Comparison of ENCODE assay signal across 9 cellular contexts in the genomic region with DNA sequence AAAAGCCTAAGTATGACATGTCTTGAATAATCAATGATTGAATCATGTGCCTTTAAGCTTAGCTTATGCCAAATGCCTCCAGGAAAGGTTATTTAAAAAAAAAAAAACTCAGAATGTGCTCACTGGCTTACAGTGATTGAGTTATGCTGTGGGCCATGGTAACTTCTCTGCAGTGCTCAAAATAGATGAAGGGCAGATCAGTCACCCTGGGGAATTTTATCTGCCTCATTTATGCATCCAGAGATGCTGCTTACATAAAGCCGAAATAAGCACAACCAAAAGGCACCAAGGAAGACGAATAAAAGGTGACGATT.
DNase-seq lines count a peak whose midpoint lies in the region; ATAC-seq and TF ChIP-seq lines count a peak whose summit lies in the region.
"Had no signal": no experiment of that assay in that cellular context is flagged by ENCODE, and none has a peak within 500 bp of the region (broad histone marks: within the 10 kb centered on the region; RNA-seq: fewer than 3 reads in every experiment).

No MANE protein-coding gene starts in this region.

- no peak for TF ChIP-seq CTCF in GM10266 (IDR thresholded peaks at IDR 0.05; ENCODE audit: control insufficient read depth, insufficient read depth, low read depth, missing control alignments)
- no peak for TF ChIP-seq CTCF in IMR-90 (conservative IDR thresholded peaks at IDR 0.05; ENCODE audit: low read depth, low read length)
- TF ChIP-seq CTCF in colonic mucosa (IDR thresholded peaks at IDR 0.05) = no peak
- TF ChIP-seq CTCF in glutamatergic neuron (IDR thresholded peaks at IDR 0.05; ENCODE audit: partially characterized antibody, unreplicated experiment) = no peak

- no peaks in the 10 kb centered on the region for H3K27me3 ChIP-seq in IMR-90 (ENCODE audit: control insufficient read depth, insufficient read depth, low read length)
- no peaks in the 10 kb centered on the region for H3K27me3 ChIP-seq in colonic mucosa
- no peaks in the 10 kb centered on the region for H3K27me3 ChIP-seq in skeletal muscle tissue (ENCODE audit: control insufficient read depth in 3 of 3, insufficient read depth in 3 of 3, low read length in 3 of 3)

- no peak overlapping the region for H3K18ac ChIP-seq in IMR-90 (ENCODE audit: low read depth, low read length)

- POLR2A ChIA-PET in IMR-90 (lab: Charles Lee; ENCODE audit: unreplicated experiment) = no interaction called here

- H3K4me3 Mint-ChIP-seq in glutamatergic neuron (ENCODE audit: unreplicated experiment) = no peak overlapping the region
- H3K4me3 Mint-ChIP-seq: WTC11 had no signal

- H3K36me3 ChIP-seq in IMR-90 (ENCODE audit: control insufficient read depth, insufficient read depth, low read length) (no peaks in the 10 kb centered on the region), colonic mucosa (no peaks in the 10 kb centered on the region), skeletal muscle tissue (ENCODE audit: control insufficient read depth in 3 of 3, insufficient read depth in 3 of 3, low read length in 3 of 3) (no peaks in the 10 kb centered on the region)

- no TSS peak for BruUV-seq in IMR-90 (replicated peaks; lab: Mats Ljungman, UMichigan)

- no peak overlapping the region for H2AK9ac ChIP-seq in IMR-90 (replicated peaks; ENCODE audit: low read depth, low read length, poor library complexity)

- no peak overlapping the region for H2BK20ac ChIP-seq in IMR-90 (ENCODE audit: low read depth, low read length)

- DNase-seq in GM10266 (ENCODE audit: extremely low spot score) = peak; percentile 29
- no peak for DNase-seq in IMR-90
- DNase-seq in colonic mucosa = no peak
- DNase-seq in glutamatergic neuron = no peak
- no peak for DNase-seq in NOMO-1 treated with dmso at 0.1 percent for 144 hours (lab: John Stamatoyannopoulos, UW; ENCODE audit: unreplicated experiment)
- DNase-seq: NCI-H524 had no signal

- H3K27ac ChIP-seq in IMR-90 (ENCODE audit: insufficient read depth, low read length) = no peak overlapping the region
- H3K27ac ChIP-seq in colonic mucosa = peak overlapping the region; percentile 38
- H3K27ac ChIP-seq in skeletal muscle tissue (ENCODE audit: low read depth, low read length) = peak overlapping the region; percentile 60

- no peak overlapping the region for H3K9ac ChIP-seq in IMR-90 (ENCODE audit: low read depth, low read length)
- H3K9ac ChIP-seq in colonic mucosa (ENCODE audit: low read depth in 2 of 2, low read length in 2 of 2) = peak overlapping the region in 1 of 2 donors; percentile 10
- H3K9ac ChIP-seq in skeletal muscle tissue (ENCODE audit: low read depth in 1 of 3, low read length in 3 of 3) = no peak overlapping the region

- no peak overlapping the region for H4K91ac ChIP-seq in IMR-90 (ENCODE audit: insufficient read depth, low read depth, low read length)

- H3K4me1 ChIP-seq in IMR-90 (ENCODE audit: control insufficient read depth, insufficient read depth, low read length) (peaks cover 9% of the 10 kb centered on the region), colonic mucosa (peaks cover 11% of the 10 kb centered on the region), skeletal muscle tissue (ENCODE audit: control insufficient read depth in 3 of 3, insufficient read depth in 3 of 3, low read length in 3 of 3) (peaks cover 3 to 16% (median 14%) of the 10 kb centered on the region in 3 donors)

- no peak for TF ChIP-seq POLR2A in IMR-90 (IDR thresholded peaks at IDR 0.05; ENCODE audit: low read depth, low read length)

- H3K79me1 ChIP-seq in IMR-90 (ENCODE audit: low read depth in 1 of 2, low read length in 2 of 2) = no peaks in the 10 kb centered on the region

- H4K5ac ChIP-seq in IMR-90 (ENCODE audit: low read depth, low read length) = no peak overlapping the region

- WGBS in IMR-90 (ENCODE audit: extremely low coverage in 2 of 2, insufficient read length in 1 of 2), 2 experiments = no CpG with 5 or more reads among the region's 3 CpGs

- H2BK15ac ChIP-seq in IMR-90 (ENCODE audit: low read depth, low read length) = no peak overlapping the region

- H3K4ac ChIP-seq in IMR-90 (ENCODE audit: low read depth, low read length) = no peak overlapping the region

- H2BK120ac ChIP-seq in IMR-90 (ENCODE audit: low read depth, low read length) = no peak overlapping the region

- dilution Hi-C loops in IMR-90 (cut with HindIII; ENCODE audit: low sequenced_read_pairs, unreplicated experiment) = no loop called here

- CTCF ChIA-PET in IMR-90 (lab: Yijun Ruan, JAX) = no interaction called here

- H3K4me2 ChIP-seq in IMR-90 (ENCODE audit: low read depth, low read length) = no peak overlapping the region; the same call in 1 of the 2 replicates

- intact Hi-C loops in IMR-90 (cut with micrococcal nuclease) = no loop called here
- intact Hi-C loops in colonic mucosa (cut with DNase I) = no loop called here

- ATAC-seq in IMR-90 (ENCODE audit: low read depth) (no peak), GM21526 (IDR thresholded peaks at IDR 0.05; ENCODE audit: low FRiP score, unreplicated experiment) (no peak)
- ATAC-seq: WTC11 had no signal

- H3K9me1 ChIP-seq in IMR-90 (ENCODE audit: insufficient read depth, low read length) = 0 out of 2 replicates have a peak, but pooled peaks cover 1% of the 10 kb centered on the region

- H3K36me3 Mint-ChIP-seq in glutamatergic neuron (ENCODE audit: unreplicated experiment) = no peaks in the 10 kb centered on the region

- no peak overlapping the region for H3K23ac ChIP-seq in IMR-90 (ENCODE audit: low read depth, low read length)

- no peak overlapping the region for H2AFZ ChIP-seq in IMR-90 (replicated peaks; ENCODE audit: low read length, poor library complexity)

- H3K9me3 ChIP-seq in IMR-90 (ENCODE audit: control insufficient read depth, insufficient read depth, low read length) = no peaks in the 10 kb centered on the region
- H3K9me3 ChIP-seq in colonic mucosa = no peaks in the 10 kb centered on the region
- H3K9me3 ChIP-seq in skeletal muscle tissue (ENCODE audit: control insufficient read depth in 3 of 3, low read length in 3 of 3) = no peaks in the 10 kb centered on the region

- no peak overlapping the region for H2AK5ac ChIP-seq in IMR-90 (ENCODE audit: low read depth, low read length)

- H3K27ac Mint-ChIP-seq in glutamatergic neuron (ENCODE audit: unreplicated experiment) = no peak overlapping the region
- H3K27ac Mint-ChIP-seq: WTC11 had no signal

- no peak overlapping the region for H4K8ac ChIP-seq in IMR-90 (ENCODE audit: low read depth in 2 of 2, low read length in 2 of 2)

- TF ChIP-seq RAD21 in IMR-90 (IDR thresholded peaks at IDR 0.05; ENCODE audit: low read length) = no peak

- H3K4me1 Mint-ChIP-seq in glutamatergic neuron (ENCODE audit: low read depth, unreplicated experiment) = peaks cover 5% of the 10 kb centered on the region

- H3K27me3 Mint-ChIP-seq in glutamatergic neuron (ENCODE audit: unreplicated experiment) = no peaks in the 10 kb centered on the region

- no peaks in the 10 kb centered on the region for H4K20me1 ChIP-seq in IMR-90 (ENCODE audit: insufficient read depth, low read length)

- H3K4me3 ChIP-seq in IMR-90 (ENCODE audit: insufficient read depth, low read depth, low read length) (no peak overlapping the region), colonic mucosa (no peak overlapping the region), skeletal muscle tissue (ENCODE audit: low read length in 3 of 3) (no peak overlapping the region)

- peak overlapping the region; percentile 23 for H2BK5ac ChIP-seq in IMR-90 (ENCODE audit: low read depth, low read length, poor library complexity, severe bottlenecking)

- in situ Hi-C loops in IMR-90 (cut with MboI; ENCODE audit: low sequenced_read_pairs) = no loop called here

- H3K14ac ChIP-seq in IMR-90 (replicated peaks; ENCODE audit: low read depth, low read length) = no peak overlapping the region; the same call in 1 of the 2 replicates

- no peak overlapping the region for H3K56ac ChIP-seq in IMR-90 (ENCODE audit: extremely low read depth, insufficient read depth, low read length)

- H3K9me3 Mint-ChIP-seq in glutamatergic neuron (ENCODE audit: unreplicated experiment) = no peaks in the 10 kb centered on the region

TF ChIP-seq in IMR-90, 13 proteins besides CTCF, POLR2A, EP300 and RAD21:
- TF ChIP-seq, protein P1, sequence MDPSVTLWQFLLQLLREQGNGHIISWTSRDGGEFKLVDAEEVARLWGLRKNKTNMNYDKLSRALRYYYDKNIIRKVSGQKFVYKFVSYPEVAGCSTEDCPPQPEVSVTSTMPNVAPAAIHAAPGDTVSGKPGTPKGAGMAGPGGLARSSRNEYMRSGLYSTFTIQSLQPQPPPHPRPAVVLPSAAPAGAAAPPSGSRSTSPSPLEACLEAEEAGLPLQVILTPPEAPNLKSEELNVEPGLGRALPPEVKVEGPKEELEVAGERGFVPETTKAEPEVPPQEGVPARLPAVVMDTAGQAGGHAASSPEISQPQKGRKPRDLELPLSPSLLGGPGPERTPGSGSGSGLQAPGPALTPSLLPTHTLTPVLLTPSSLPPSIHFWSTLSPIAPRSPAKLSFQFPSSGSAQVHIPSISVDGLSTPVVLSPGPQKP (IDR thresholded peaks at IDR 0.05; ENCODE audit: borderline replicate concordance, low read depth, low read length) = no peak
- TF ChIP-seq SMC3 (IDR thresholded peaks at IDR 0.05; ENCODE audit: low read depth, low read length) (no peak), CEBPB (IDR thresholded peaks at IDR 0.05; ENCODE audit: low read depth, low read length) (no peak), NFE2L2 (IDR thresholded peaks at IDR 0.05; ENCODE audit: low read depth, low read length) (no peak), RFX5 (IDR thresholded peaks at IDR 0.05; ENCODE audit: low read depth, low read length) (no peak), USF2 (IDR thresholded peaks at IDR 0.05; ENCODE audit: low read depth, low read length) (no peak), CHD1 (IDR thresholded peaks at IDR 0.05; ENCODE audit: low read depth, low read length) (no peak), FOS (IDR thresholded peaks at IDR 0.05; ENCODE audit: low read depth, low read length) (no peak), RCOR1 (IDR thresholded peaks at IDR 0.05; ENCODE audit: insufficient replicate concordance, low read length) (no peak), MXI1 (IDR thresholded peaks at IDR 0.05; ENCODE audit: borderline replicate concordance, low read depth, low read length) (no peak), MAZ (IDR thresholded peaks at IDR 0.05; ENCODE audit: borderline replicate concordance, low read depth, low read length) (no peak), MAFK (IDR thresholded peaks at IDR 0.05; ENCODE audit: low read depth, low read length) (no peak), BHLHE40 (IDR thresholded peaks at IDR 0.05; ENCODE audit: low read depth, low read length) (no peak)
TF ChIP-seq in IMR-90: peak in this region for 0.
